Comparison of ENCODE assay signal across 12 cellular contexts in genomic region chr1:217078010-217078704, GRCh38.
DNase-seq lines count a peak whose midpoint lies in the region; ATAC-seq, FAIRE-seq and TF ChIP-seq lines count a peak whose summit lies in the region.
"Had no signal": no experiment of that assay in that cellular context is flagged by ENCODE, and none has a peak within 500 bp of the region (broad histone marks: within the 10 kb centered on the region; RNA-seq: fewer than 3 reads in every experiment).

No MANE protein-coding gene starts in this region.

- H3K27me3 ChIP-seq in astrocyte (ENCODE audit: insufficient read depth, low read length) (peaks cover 6% of the 10 kb centered on the region), right cardiac atrium (ENCODE audit: control insufficient read depth, insufficient read depth) (no peaks in the 10 kb centered on the region), esophagus squamous epithelium (peaks cover 0 to 3% (median 0%) of the 10 kb centered on the region in 4 donors)
- H3K27me3 ChIP-seq: colonic mucosa had no signal

- TF ChIP-seq CTCF in astrocyte (IDR thresholded peaks at IDR 0.05; ENCODE audit: insufficient read depth, low read depth, low read length): no peak
- TF ChIP-seq CTCF in esophagus squamous epithelium (IDR thresholded peaks at IDR 0.05): no peak

- intact Hi-C loops in right cardiac atrium (cut with DNase I) (no loop called here), sciatic nerve (cut with DNase I) (loop anchor here (10.0 kb wide), 1 partner anchor 117 kb away; no protein-coding TSS in a partner anchor), esophagus squamous epithelium (cut with DNase I) (no loop called here)
- intact Hi-C loops in activated CD4-positive, alpha-beta T cell treated with anti-CD3 and anti-CD28 coated beads, Interleukin-2, amount 10 ng/mL, durations not matched to agents 24 days and 14 days (cut with micrococcal nuclease): no loop called here

- WGBS in right cardiac atrium: 29% methylated on average over 8 of the region's 8 CpGs
- WGBS in esophagus squamous epithelium, 2 donors: 33 to 50% methylated on average over 7 to 8 of the region's 8 CpGs

- H3K79me2 ChIP-seq in astrocyte (ENCODE audit: insufficient read depth, low read length): no peaks in the 10 kb centered on the region

- H4K20me1 ChIP-seq in astrocyte (ENCODE audit: insufficient read depth, low read length): no peaks in the 10 kb centered on the region

- H3K4me3 ChIP-seq in astrocyte (ENCODE audit: insufficient read depth, low read depth, low read length): no peak overlapping the region
- peak overlapping the region; percentile 44 for H3K4me3 ChIP-seq in right cardiac atrium (ENCODE audit: low read length)
- no peak overlapping the region for H3K4me3 ChIP-seq in esophagus squamous epithelium
- H3K4me3 ChIP-seq: colonic mucosa, GM23248 had no signal

- H3K4me1 ChIP-seq in astrocyte (ENCODE audit: insufficient read depth, low read length): no peaks in the 10 kb centered on the region
- no peaks in the 10 kb centered on the region for H3K4me1 ChIP-seq in right cardiac atrium (ENCODE audit: control insufficient read depth, insufficient read depth, low read length)
- H3K4me1 ChIP-seq in esophagus squamous epithelium: peaks cover 0 to 8% (median 0%) of the 10 kb centered on the region in 3 donors
- H3K4me1 ChIP-seq: colonic mucosa had no signal

- no peak overlapping the region for H3K9ac ChIP-seq in astrocyte (ENCODE audit: low read length)
- H3K9ac ChIP-seq: GM23248 had no signal

- no peaks in the 10 kb centered on the region for H3K36me3 Mint-ChIP-seq in astrocyte (ENCODE audit: low read depth, unreplicated experiment)
- no peaks in the 10 kb centered on the region for H3K36me3 Mint-ChIP-seq in activated CD4-positive, alpha-beta T cell treated with anti-CD3 and anti-CD28 coated beads, Interleukin-2, amount 10 ng/mL, durations not matched to agents 24 days and 14 days (ENCODE audit: low read depth)
- H3K36me3 Mint-ChIP-seq: stimulated activated naive B cell treated with anti-CD40 and anti-IgM and Interleukin-4, amounts not matched to agents 10 μg/mL and 1 μg/mL and 100 μg/mL, for 72 hours had no signal

- H3K9me3 Mint-ChIP-seq in astrocyte (ENCODE audit: unreplicated experiment): no peaks in the 10 kb centered on the region
- no peaks in the 10 kb centered on the region for H3K9me3 Mint-ChIP-seq in activated CD4-positive, alpha-beta T cell treated with anti-CD3 and anti-CD28 coated beads, Interleukin-2, amount 10 ng/mL, durations not matched to agents 24 days and 14 days

- peaks cover 12% of the 10 kb centered on the region for H3K4me1 Mint-ChIP-seq in astrocyte (ENCODE audit: low read depth, unreplicated experiment)
- H3K4me1 Mint-ChIP-seq in activated CD4-positive, alpha-beta T cell treated with anti-CD3 and anti-CD28 coated beads, Interleukin-2, amount 10 ng/mL, durations not matched to agents 24 days and 14 days: no peaks in the 10 kb centered on the region
- H3K4me1 Mint-ChIP-seq: stimulated activated naive B cell treated with anti-CD40 and anti-IgM and Interleukin-4, amounts not matched to agents 10 μg/mL and 1 μg/mL and 100 μg/mL, for 72 hours had no signal

- peaks cover 2% of the 10 kb centered on the region for H3K27me3 Mint-ChIP-seq in astrocyte (ENCODE audit: low read depth, unreplicated experiment)
- no peaks in the 10 kb centered on the region for H3K27me3 Mint-ChIP-seq in activated CD4-positive, alpha-beta T cell treated with anti-CD3 and anti-CD28 coated beads, Interleukin-2, amount 10 ng/mL, durations not matched to agents 24 days and 14 days
- H3K27me3 Mint-ChIP-seq: stimulated activated naive B cell treated with anti-CD40 and anti-IgM and Interleukin-4, amounts not matched to agents 10 μg/mL and 1 μg/mL and 100 μg/mL, for 72 hours had no signal

- H3K27ac ChIP-seq in astrocyte (ENCODE audit: low read depth, low read length) (no peak overlapping the region), right cardiac atrium (ENCODE audit: low read length) (peak overlapping the region; percentile 7), esophagus squamous epithelium (peak overlapping the region in 1 of 4 donors; percentile 32)
- H3K27ac ChIP-seq: colonic mucosa, GM23248 had no signal

- H3K36me3 ChIP-seq in astrocyte (ENCODE audit: insufficient read depth, low read length): no peaks in the 10 kb centered on the region
- H3K36me3 ChIP-seq in esophagus squamous epithelium: no peaks in the 10 kb centered on the region
- H3K36me3 ChIP-seq: colonic mucosa had no signal

- TF ChIP-seq POLR2A in esophagus squamous epithelium (IDR thresholded peaks at IDR 0.05): no peak

- no peak for FAIRE-seq in astrocyte (lab: Jason Lieb, UNC)

- no peak overlapping the region for H3K4me3 Mint-ChIP-seq in astrocyte (ENCODE audit: unreplicated experiment)
- H3K4me3 Mint-ChIP-seq in activated CD4-positive, alpha-beta T cell treated with anti-CD3 and anti-CD28 coated beads, Interleukin-2, amount 10 ng/mL, durations not matched to agents 24 days and 14 days: no peak overlapping the region
- H3K4me3 Mint-ChIP-seq: stimulated activated naive B cell treated with anti-CD40 and anti-IgM and Interleukin-4, amounts not matched to agents 10 μg/mL and 1 μg/mL and 100 μg/mL, for 72 hours had no signal

- H2AFZ ChIP-seq in astrocyte (ENCODE audit: low read depth, low read length): no peak overlapping the region
- H2AFZ ChIP-seq: GM23248 had no signal

- ATAC-seq in right cardiac atrium (peak; percentile 51 to 72), sciatic nerve (peak; percentile 38)

- H3K4me2 ChIP-seq in astrocyte (ENCODE audit: low read length): peak overlapping the region; percentile 41

- DNase-seq in NCI-H1092 (lab: John Stamatoyannopoulos, UW): peak; percentile 51
- peak; percentile 26 for DNase-seq in astrocyte (ENCODE audit: low read depth)
- DNase-seq in right cardiac atrium: no peak
- DNase-seq in sciatic nerve (ENCODE audit: low spot score): no peak
- no peak for DNase-seq in esophagus squamous epithelium (lab: John Stamatoyannopoulos, UW)
- no peak for DNase-seq in activated CD4-positive, alpha-beta T cell treated with anti-CD3 and anti-CD28 coated beads, Interleukin-2, amount 10 ng/mL, durations not matched to agents 24 days and 14 days
- no peak for DNase-seq in NCI-H524 (lab: John Stamatoyannopoulos, UW)
- no peak for DNase-seq in retina
- DNase-seq: colonic mucosa; DMS 273 treated with DMSO at 0.1 percent for 48 hours; GM23248; stimulated activated naive B cell treated with anti-CD40 and anti-IgM and Interleukin-4, amounts not matched to agents 10 μg/mL and 1 μg/mL and 100 μg/mL, for 72 hours had no signal

- H3K9me3 ChIP-seq in astrocyte (ENCODE audit: insufficient read depth, low read depth, low read length) (no peaks in the 10 kb centered on the region), right cardiac atrium (ENCODE audit: control insufficient read depth, low read length) (no peaks in the 10 kb centered on the region), esophagus squamous epithelium (no peaks in the 10 kb centered on the region)
- H3K9me3 ChIP-seq: colonic mucosa had no signal

- no peak overlapping the region for H3K27ac Mint-ChIP-seq in astrocyte (ENCODE audit: unreplicated experiment)
- H3K27ac Mint-ChIP-seq in activated CD4-positive, alpha-beta T cell treated with anti-CD3 and anti-CD28 coated beads, Interleukin-2, amount 10 ng/mL, durations not matched to agents 24 days and 14 days: no peak overlapping the region
- H3K27ac Mint-ChIP-seq: stimulated activated naive B cell treated with anti-CD40 and anti-IgM and Interleukin-4, amounts not matched to agents 10 μg/mL and 1 μg/mL and 100 μg/mL, for 72 hours had no signal

Comparison
In these comparisons a context has a peak if more than half of its experiments do, and no peak if none do; other contexts are left out.
1. DNase-seq: peak in NCI-H1092 (single experiment) and astrocyte (single experiment); none in right cardiac atrium (0 of 3), sciatic nerve (single experiment), esophagus squamous epithelium (single experiment), activated CD4-positive, alpha-beta T cell treated with anti-CD3 and anti-CD28 coated beads, Interleukin-2, amount 10 ng/mL, durations not matched to agents 24 days and 14 days (single experiment), NCI-H524 (0 of 2) and retina (single experiment).